Comparison of ENCODE assay signal across 9 cellular contexts in genomic region chr1:93670141-93670540, GRCh38. TPM values are rescaled to one million over a fixed set of nuclear protein-coding genes. Genes with fewer than 3 reads are reported as not detected.
DNase-seq lines count a peak whose midpoint lies in the region; ATAC-seq and TF ChIP-seq lines count a peak whose summit lies in the region.
"Had no signal": no experiment of that assay in that cellular context is flagged by ENCODE, and none has a peak within 500 bp of the region (broad histone marks: within the 10 kb centered on the region; RNA-seq: fewer than 3 reads in every experiment).

No MANE protein-coding gene starts in this region.

- peaks cover 42% of the 10 kb centered on the region for H3K4me1 Mint-ChIP-seq in osteocyte (ENCODE audit: unreplicated experiment)

- H3K4me3 ChIP-seq in ACC112 (ENCODE audit: low read depth, low read length), result no peak overlapping the region; the same call in 1 of the 2 replicates
- H3K4me3 ChIP-seq in LNCaP clone FGC (ENCODE audit: low read depth, low read length), result no peak overlapping the region
- H3K4me3 ChIP-seq in breast epithelium, result no peak overlapping the region
- H3K4me3 ChIP-seq in left lung, result no peak overlapping the region
- no peak overlapping the region for H3K4me3 ChIP-seq in H7 (ENCODE audit: insufficient read depth, low read depth, low read length)

- no peak overlapping the region for H3K4me3 Mint-ChIP-seq in osteocyte (ENCODE audit: unreplicated experiment)

- peaks cover 85% of the 10 kb centered on the region for H3K4me1 ChIP-seq in ACC112 (ENCODE audit: control insufficient read depth, insufficient read depth, low read length, unreplicated experiment)
- peaks cover 16 to 31% of the 10 kb centered on the region in 2 donors for H3K4me1 ChIP-seq in breast epithelium
- peaks cover 49 to 72% of the 10 kb centered on the region in 2 donors for H3K4me1 ChIP-seq in left lung

- H3K27me3 ChIP-seq in ACC112 (ENCODE audit: insufficient read depth, low read length) (no peaks in the 10 kb centered on the region), breast epithelium (no peaks in the 10 kb centered on the region), left lung (no peaks in the 10 kb centered on the region), H7 (ENCODE audit: control insufficient read depth, insufficient read depth, low read length) (no peaks in the 10 kb centered on the region)

- no peaks in the 10 kb centered on the region for H3K9me3 ChIP-seq in breast epithelium
- no peaks in the 10 kb centered on the region for H3K9me3 ChIP-seq in left lung

- TF ChIP-seq POLR2A in breast epithelium (IDR thresholded peaks at IDR 0.05), result no peak

- no peak overlapping the region for H3K27ac Mint-ChIP-seq in osteocyte (ENCODE audit: unreplicated experiment)

- no peaks in the 10 kb centered on the region for H3K9me3 Mint-ChIP-seq in osteocyte (ENCODE audit: unreplicated experiment)

- H2AFZ ChIP-seq in ACC112 (ENCODE audit: low read length, unreplicated experiment), result no peak overlapping the region

- peaks cover 89% of the 10 kb centered on the region for H3K79me2 ChIP-seq in ACC112 (ENCODE audit: control insufficient read depth, insufficient read depth, low read length, unreplicated experiment)

- H3K36me3 ChIP-seq in ACC112 (ENCODE audit: insufficient read depth, low read length), result peaks cover 23% of the 10 kb centered on the region
- no peaks in the 10 kb centered on the region for H3K36me3 ChIP-seq in breast epithelium
- peaks cover 0 to 3% of the 10 kb centered on the region in 2 donors for H3K36me3 ChIP-seq in left lung
- peaks cover 2% of the 10 kb centered on the region for H3K36me3 ChIP-seq in H7 (replicated peaks; ENCODE audit: control insufficient read depth, insufficient read depth, low read length)

- peak; percentile 31 for DNase-seq in LNCaP clone FGC (ENCODE audit: low read depth)
- DNase-seq in breast epithelium (ENCODE audit: low spot score in 2 of 2), result peak in 1 of 2 donors; percentile 73
- no peak for DNase-seq in left lung
- DNase-seq in osteocyte (ENCODE audit: extremely low spot score, unreplicated experiment), result no peak
- no peak for DNase-seq in dedifferentiated amniotic fluid mesenchymal stem cell (ENCODE audit: extremely low spot score)
- no peak for DNase-seq in H7
- DNase-seq: activated T-cell treated with anti-CD3 and anti-CD28 coated beads, Interleukin-2, amount 50 U/mL, for 1 hour had no signal

- intact Hi-C loops in breast epithelium (cut with DNase I; ENCODE audit: low total_unique reads), result no loop called here
- intact Hi-C loops in left lung (cut with DNase I), result no loop called here

- no peaks in the 10 kb centered on the region for H3K27me3 Mint-ChIP-seq in osteocyte (ENCODE audit: unreplicated experiment)

- no peak for TF ChIP-seq CTCF in LNCaP clone FGC (IDR thresholded peaks at IDR 0.05; ENCODE audit: control insufficient read depth, extremely low read depth, insufficient read depth)
- no peak for TF ChIP-seq CTCF in breast epithelium (IDR thresholded peaks at IDR 0.05)
- no peak for TF ChIP-seq CTCF in left lung (IDR thresholded peaks at IDR 0.05)
- no peak for TF ChIP-seq CTCF in osteocyte (IDR thresholded peaks at IDR 0.05)

- ATAC-seq in left lung (peak; percentile 49), GM19328 (IDR thresholded peaks at IDR 0.05; ENCODE audit: unreplicated experiment) (no peak)

- no peaks in the 10 kb centered on the region for H3K36me3 Mint-ChIP-seq in osteocyte (ENCODE audit: unreplicated experiment)

- H3K27ac ChIP-seq in ACC112 (ENCODE audit: low read depth, low read length) (peak overlapping the region; percentile 60), breast epithelium (peak overlapping the region; percentile 41 to 78), left lung (peak overlapping the region; percentile 27 to 64)

RNA-seq across cellular contexts. Expression of gene BCAR3, which starts 11.5 kb away (rescaled TPM):
- 10 to 100 TPM; 26.7 to 42.7 (median 30.2) TPM for total RNA-seq in breast epithelium
- 10 to 100 TPM; 18.7 to 26.0 TPM for total RNA-seq in left lung
- 7.9 and 8.8 TPM in 2 replicates for total RNA-seq in osteocyte
- total RNA-seq in H7 (2014; rRNA removed; shearing (Covaris generic)), result 53.2 and 67.4 TPM in 2 replicates
